Comparison of ENCODE assay signal across 3 cellular contexts in genomic region chr16:69274699-69275235, GRCh38.
TF ChIP-seq lines count a peak whose summit lies in the region.

No MANE protein-coding gene starts in this region.

TF ChIP-seq in SK-N-SH, 30 proteins besides CTCF, POLR2A, EP300 and RAD21 (continued from another document):
- TF ChIP-seq, protein P1, sequence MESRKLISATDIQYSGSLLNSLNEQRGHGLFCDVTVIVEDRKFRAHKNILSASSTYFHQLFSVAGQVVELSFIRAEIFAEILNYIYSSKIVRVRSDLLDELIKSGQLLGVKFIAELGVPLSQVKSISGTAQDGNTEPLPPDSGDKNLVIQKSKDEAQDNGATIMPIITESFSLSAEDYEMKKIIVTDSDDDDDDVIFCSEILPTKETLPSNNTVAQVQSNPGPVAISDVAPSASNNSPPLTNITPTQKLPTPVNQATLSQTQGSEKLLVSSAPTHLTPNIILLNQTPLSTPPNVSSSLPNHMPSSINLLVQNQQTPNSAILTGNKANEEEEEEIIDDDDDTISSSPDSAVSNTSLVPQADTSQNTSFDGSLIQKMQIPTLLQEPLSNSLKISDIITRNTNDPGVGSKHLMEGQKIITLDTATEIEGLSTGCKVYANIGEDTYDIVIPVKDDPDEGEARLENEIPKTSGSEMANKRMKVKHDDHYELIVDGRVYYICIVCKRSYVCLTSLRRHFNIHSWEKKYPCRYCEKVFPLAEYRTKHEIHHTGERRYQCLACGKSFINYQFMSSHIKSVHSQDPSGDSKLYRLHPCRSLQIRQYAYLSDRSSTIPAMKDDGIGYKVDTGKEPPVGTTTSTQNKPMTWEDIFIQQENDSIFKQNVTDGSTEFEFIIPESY (IDR thresholded peaks at IDR 0.05; ENCODE audit: borderline replicate concordance, low read depth), result no peak

TF ChIP-seq in SK-N-SH treated with all-trans-retinoic acid at 6 μM for 48 hours, 23 proteins besides CTCF, POLR2A, EP300 and RAD21 (continued from another document):
- TF ChIP-seq, protein P2, sequence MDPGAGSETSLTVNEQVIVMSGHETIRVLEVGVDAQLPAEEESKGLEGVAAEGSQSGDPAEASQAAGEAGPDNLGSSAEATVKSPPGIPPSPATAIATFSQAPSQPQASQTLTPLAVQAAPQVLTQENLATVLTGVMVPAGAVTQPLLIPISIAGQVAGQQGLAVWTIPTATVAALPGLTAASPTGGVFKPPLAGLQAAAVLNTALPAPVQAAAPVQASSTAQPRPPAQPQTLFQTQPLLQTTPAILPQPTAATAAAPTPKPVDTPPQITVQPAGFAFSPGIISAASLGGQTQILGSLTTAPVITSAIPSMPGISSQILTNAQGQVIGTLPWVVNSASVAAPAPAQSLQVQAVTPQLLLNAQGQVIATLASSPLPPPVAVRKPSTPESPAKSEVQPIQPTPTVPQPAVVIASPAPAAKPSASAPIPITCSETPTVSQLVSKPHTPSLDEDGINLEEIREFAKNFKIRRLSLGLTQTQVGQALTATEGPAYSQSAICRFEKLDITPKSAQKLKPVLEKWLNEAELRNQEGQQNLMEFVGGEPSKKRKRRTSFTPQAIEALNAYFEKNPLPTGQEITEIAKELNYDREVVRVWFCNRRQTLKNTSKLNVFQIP (CRISPR knock-in tag; IDR thresholded peaks at IDR 0.05; ENCODE audit: borderline replicate concordance, low read depth), result no peak
- TF ChIP-seq ZNF565 (CRISPR knock-in tag; conservative IDR thresholded peaks at IDR 0.05; ENCODE audit: low read depth), result no peak
- no peak for TF ChIP-seq SNAI2 (CRISPR knock-in tag; IDR thresholded peaks at IDR 0.05)
- TF ChIP-seq CREB5 (CRISPR knock-in tag; IDR thresholded peaks at IDR 0.05; ENCODE audit: low read depth), result no peak
- no peak for TF ChIP-seq PPARA (CRISPR knock-in tag; IDR thresholded peaks at IDR 0.05; ENCODE audit: borderline replicate concordance)
- TF ChIP-seq PATZ1 (CRISPR knock-in tag; IDR thresholded peaks at IDR 0.05; ENCODE audit: borderline replicate concordance), result no peak
- TF ChIP-seq ZNF70 (CRISPR knock-in tag; IDR thresholded peaks at IDR 0.05), result no peak

TF ChIP-seq in WTC11, 78 proteins besides CTCF, POLR2A, EP300 and RAD21 (continued from another document):
- TF ChIP-seq SMAD4 (CRISPR knock-in tag; IDR thresholded peaks at IDR 0.05) (no peak), SMAD3 (CRISPR knock-in tag; IDR thresholded peaks at IDR 0.05; ENCODE audit: borderline replicate concordance) (no peak), ZBTB43 (CRISPR knock-in tag; IDR thresholded peaks at IDR 0.05) (no peak), STAT6 (CRISPR knock-in tag; conservative IDR thresholded peaks at IDR 0.05; ENCODE audit: low read depth) (no peak), NFYB (CRISPR knock-in tag; conservative IDR thresholded peaks at IDR 0.05; ENCODE audit: low read depth) (no peak), PRRX2 (CRISPR knock-in tag; IDR thresholded peaks at IDR 0.05) (no peak), MXD4 (CRISPR knock-in tag; IDR thresholded peaks at IDR 0.05; ENCODE audit: borderline replicate concordance) (no peak), GTF2I (CRISPR knock-in tag; conservative IDR thresholded peaks at IDR 0.05) (no peak)
- TF ChIP-seq, protein P3, sequence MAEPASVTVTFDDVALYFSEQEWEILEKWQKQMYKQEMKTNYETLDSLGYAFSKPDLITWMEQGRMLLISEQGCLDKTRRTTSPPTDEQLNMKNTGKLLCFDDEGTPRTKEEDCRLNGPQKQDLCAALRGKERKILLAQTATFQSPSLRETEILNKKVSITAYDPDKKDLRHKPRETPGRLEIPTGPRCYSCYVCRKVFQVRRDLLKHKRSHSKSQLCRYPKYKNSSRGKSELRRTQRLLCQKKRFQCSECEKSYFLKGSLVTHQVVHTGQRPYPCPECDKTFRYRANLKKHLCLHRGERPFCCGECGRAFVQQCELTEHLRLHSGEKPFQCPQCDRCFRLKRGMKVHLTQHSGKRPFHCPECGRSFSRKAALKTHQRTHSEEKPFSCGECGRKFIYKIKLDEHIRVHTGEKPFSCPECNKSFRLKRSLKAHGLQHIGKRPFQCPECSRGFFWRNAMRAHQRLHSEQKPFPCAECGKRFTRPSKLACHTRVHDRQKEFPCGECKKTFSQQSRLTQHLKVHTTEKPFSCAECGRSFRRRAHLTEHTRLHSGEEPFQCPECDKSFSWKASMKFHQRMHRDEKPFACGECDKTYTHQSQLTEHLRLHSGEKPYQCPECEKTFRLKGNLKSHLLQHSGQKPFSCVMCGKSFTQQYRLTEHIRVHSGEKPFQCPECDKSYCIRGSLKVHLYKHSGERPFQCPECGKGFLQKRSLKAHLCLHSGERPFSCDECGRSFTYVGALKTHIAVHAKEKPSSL (CRISPR knock-in tag; conservative IDR thresholded peaks at IDR 0.05), result no peak
